18 cellular contexts compared by ENCODE assay signal in the genomic region with DNA sequence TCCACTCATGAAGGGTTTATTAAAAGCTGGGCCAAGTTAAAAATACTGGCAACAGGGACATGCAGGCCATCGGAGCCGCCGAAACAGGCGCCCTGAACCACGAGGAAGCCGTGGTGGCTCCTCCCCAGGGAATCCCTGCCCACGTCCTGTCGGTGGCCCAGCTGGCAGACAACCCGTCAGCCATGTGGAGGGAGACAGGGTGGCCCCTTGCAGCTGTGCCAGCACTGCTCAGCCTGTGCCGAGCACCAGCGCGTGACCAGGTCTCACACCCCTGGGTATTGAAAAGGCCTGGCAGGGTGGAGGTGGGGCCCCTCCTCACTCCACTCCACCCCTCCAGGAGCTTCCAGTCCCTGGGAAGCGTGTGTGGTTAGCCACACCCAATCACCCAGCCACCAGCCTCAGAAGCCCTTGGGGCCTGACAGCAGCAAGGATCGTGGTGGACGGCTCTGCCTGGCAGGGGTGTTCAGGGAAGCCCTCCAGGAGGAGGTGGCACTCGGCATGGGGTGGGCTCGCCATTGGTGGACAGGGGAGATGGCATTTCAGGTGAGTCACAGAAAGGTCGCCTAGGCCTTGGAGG. TPM values are rescaled to one million over a fixed set of nuclear protein-coding genes. Genes with fewer than 3 reads are reported as not detected.
DNase-seq lines count a peak whose midpoint lies in the region; TF ChIP-seq lines count a peak whose summit lies in the region.
"Had no signal": no experiment of that assay in that cellular context is flagged by ENCODE, and none has a peak within 500 bp of the region (broad histone marks: within the 10 kb centered on the region; RNA-seq: fewer than 3 reads in every experiment).

No MANE protein-coding gene starts in this region.

- DNase-seq in NCI-H1417 (lab: John Stamatoyannopoulos, UW) (peak; percentile 35 to 74 (median 37)), NCI-H1417 treated with DMSO at 0.1 percent for 48 hours (lab: John Stamatoyannopoulos, UW) (no peak), Kasumi-1 (lab: John Stamatoyannopoulos, UW) (peak; percentile 55 to 68), RPMI8226 (peak; percentile 38), myocyte (ENCODE audit: low read depth) (peak; percentile 81), cerebellar nuclear complex (lab: John Stamatoyannopoulos, UW) (no peak), GM19240 (ENCODE audit: insufficient read length, low spot score) (no peak), HEK293T (ENCODE audit: extremely low spot score) (no peak)
- DNase-seq: activated naive CD4-positive, alpha-beta T cell treated with Interleukin-2 at 50 U/mL for 16 hours; hippocampal formation; NCI-H1105 treated with DMSO at 0.1 percent for 48 hours; occipital lobe; small intestine had no signal

- POLR2A ChIA-PET in HEK293T (lab: Yijun Ruan, JAX), result no interaction called here

- CTCF ChIA-PET in HEK293T (lab: Yijun Ruan, JAX), result interaction anchor here (0.5 kb wide), 1 partner anchor 130 kb away, joined by 3 read pairs; no protein-coding TSS in a partner anchor

TF ChIP-seq in HEK293T, 16 proteins besides CTCF, POLR2A, EP300 and RAD21:
- TF ChIP-seq ARNT (IDR thresholded peaks at IDR 0.05), result no peak
- TF ChIP-seq CTBP1 (IDR thresholded peaks at IDR 0.05; ENCODE audit: borderline replicate concordance), result no peak
- TF ChIP-seq LEF1 (IDR thresholded peaks at IDR 0.05; ENCODE audit: borderline replicate concordance), result no peak
- no peak for TF ChIP-seq NFRKB (IDR thresholded peaks at IDR 0.05)
- no peak for TF ChIP-seq FOXK2 (IDR thresholded peaks at IDR 0.05)
- no peak for TF ChIP-seq SUZ12 (IDR thresholded peaks at IDR 0.05)
- no peak for TF ChIP-seq ZNF384 (IDR thresholded peaks at IDR 0.05)
- no peak for TF ChIP-seq L3MBTL2 (conservative IDR thresholded peaks at IDR 0.05)
- no peak for TF ChIP-seq ELF4 (IDR thresholded peaks at IDR 0.05)
- TF ChIP-seq HDGF (IDR thresholded peaks at IDR 0.05; ENCODE audit: borderline replicate concordance), result no peak
- TF ChIP-seq FOXM1 (IDR thresholded peaks at IDR 0.05; ENCODE audit: borderline replicate concordance), result no peak
- TF ChIP-seq, protein P1, sequence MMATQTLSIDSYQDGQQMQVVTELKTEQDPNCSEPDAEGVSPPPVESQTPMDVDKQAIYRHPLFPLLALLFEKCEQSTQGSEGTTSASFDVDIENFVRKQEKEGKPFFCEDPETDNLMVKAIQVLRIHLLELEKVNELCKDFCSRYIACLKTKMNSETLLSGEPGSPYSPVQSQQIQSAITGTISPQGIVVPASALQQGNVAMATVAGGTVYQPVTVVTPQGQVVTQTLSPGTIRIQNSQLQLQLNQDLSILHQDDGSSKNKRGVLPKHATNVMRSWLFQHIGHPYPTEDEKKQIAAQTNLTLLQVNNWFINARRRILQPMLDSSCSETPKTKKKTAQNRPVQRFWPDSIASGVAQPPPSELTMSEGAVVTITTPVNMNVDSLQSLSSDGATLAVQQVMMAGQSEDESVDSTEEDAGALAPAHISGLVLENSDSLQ (IDR thresholded peaks at IDR 0.05), result no peak
- no peak for TF ChIP-seq BHLHE40 (IDR thresholded peaks at IDR 0.05; ENCODE audit: borderline replicate concordance)
- TF ChIP-seq SP1 (IDR thresholded peaks at IDR 0.05), result no peak

RNA-seq across cellular contexts. Expression of a gene that starts 12.4 kb away (rescaled TPM):
- total RNA-seq in myocyte, result not detected in 2 replicates
- polyA plus RNA-seq in myocyte (2012), result not detected
- total RNA-seq: A172; endothelial cell of umbilical vein; PC-9; T-helper 2 cell treated with Interferon-gamma antibody and Interleukin-4, amounts not matched to agents 100 ng/mL and 5 ng/mL, for 36 hours; tibial nerve had no signal
- polyA plus RNA-seq: endothelial cell of umbilical vein had no signal

Comparison
In these comparisons a context has a peak if more than half of its experiments do, and no peak if none do; other contexts are left out.
1. DNase-seq: peak in NCI-H1417 (3 of 3), Kasumi-1 (2 of 2), RPMI8226 (single experiment) and myocyte (single experiment); none in NCI-H1417 treated with DMSO at 0.1 percent for 48 hours (single experiment), cerebellar nuclear complex (0 of 2), GM19240 (single experiment) and HEK293T (single experiment).